ENCODE assay signal across 26 cellular contexts in genomic region chr20:25016471-25016870, GRCh38. TPM values are rescaled to one million over a fixed set of nuclear protein-coding genes. Genes with fewer than 3 reads are reported as not detected.
DNase-seq lines count a peak whose midpoint lies in the region; ATAC-seq and TF ChIP-seq lines count a peak whose summit lies in the region.
"Had no signal": no experiment of that assay in that cellular context is flagged by ENCODE, and none has a peak within 500 bp of the region (broad histone marks: within the 10 kb centered on the region; RNA-seq: fewer than 3 reads in every experiment).

No MANE protein-coding gene starts in this region.

- H3K4me3 ChIP-seq in body of pancreas (no peak overlapping the region), thyroid gland (replicated peaks in 1 of 3) (no peak overlapping the region)
- H3K4me3 ChIP-seq: K562, mucosa of descending colon, right lobe of liver, testis had no signal

- ATAC-seq in body of pancreas = no peak
- no peak for ATAC-seq in HG02973 (IDR thresholded peaks at IDR 0.05; ENCODE audit: unreplicated experiment)
- ATAC-seq in HG02938 (IDR thresholded peaks at IDR 0.05; ENCODE audit: unreplicated experiment) = no peak
- ATAC-seq: activated CD8-positive, alpha-beta T cell treated with anti-CD3 and anti-CD28 coated beads for 36 hours; K562; SK-N-SH treated with all-trans-retinoic acid at 6 μM for 48 hours; stimulated activated naive B cell treated with anti-CD40 and anti-IgM and Interleukin-4, amounts not matched to agents 10 μg/mL and 1 μg/mL and 100 μg/mL, for 72 hours had no signal

- TF ChIP-seq CTCF in body of pancreas (IDR thresholded peaks at IDR 0.05) (no peak), thyroid gland (IDR thresholded peaks at IDR 0.05) (no peak)

- no peaks in the 10 kb centered on the region for H3K27me3 ChIP-seq in body of pancreas
- no peaks in the 10 kb centered on the region for H3K27me3 ChIP-seq in thyroid gland
- H3K27me3 ChIP-seq: right lobe of liver, testis had no signal

- WGBS in body of pancreas, 2 donors = 62 to 75% methylated on average over 5 to 11 of the region's 11 CpGs
- 90 to 93% methylated on average over 11 of the region's 11 CpGs for WGBS in thyroid gland, 2 donors

- H3K36me3 ChIP-seq in body of pancreas (replicated peaks in 1 of 2; ENCODE audit: insufficient read depth in 1 of 2, low read depth in 2 of 2) = peaks cover 0 to 8% of the 10 kb centered on the region in 2 donors
- peaks cover 17 to 25% of the 10 kb centered on the region in 2 donors for H3K36me3 ChIP-seq in thyroid gland
- H3K36me3 ChIP-seq: right lobe of liver had no signal

- H3K27ac ChIP-seq in body of pancreas (peak overlapping the region; percentile 89 to 98 (median 95)), thyroid gland (peak overlapping the region; percentile 82 to 94 (median 88))
- H3K27ac ChIP-seq: parathyroid adenoma, right lobe of liver, testis had no signal

- no peak for TF ChIP-seq POLR2A in body of pancreas (IDR thresholded peaks at IDR 0.05)
- TF ChIP-seq POLR2A in thyroid gland (IDR thresholded peaks at IDR 0.05) = no peak

- intact Hi-C loops in body of pancreas (cut with DNase I) (no loop called here), thyroid gland (cut with DNase I) (no loop called here)

- H3K4me1 ChIP-seq in body of pancreas (peaks cover 78% of the 10 kb centered on the region), thyroid gland (peaks cover 41 to 55% of the 10 kb centered on the region in 2 donors)
- H3K4me1 ChIP-seq: parathyroid adenoma, testis had no signal

- no peaks in the 10 kb centered on the region for H3K9me3 ChIP-seq in body of pancreas
- H3K9me3 ChIP-seq in thyroid gland = no peaks in the 10 kb centered on the region
- H3K9me3 ChIP-seq: mucosa of descending colon, right lobe of liver, testis had no signal

- peak; percentile 42 for DNase-seq in activated effector memory CD4-positive, alpha-beta T cell treated with anti-CD3 and anti-CD28 coated beads, Interleukin-2, amount 50 U/mL, for 16 hours
- no peak for DNase-seq in activated effector memory CD4-positive, alpha-beta T cell treated with Interleukin-2 at 50 U/mL for 16 hours
- DNase-seq in body of pancreas (peak in 3 of 4 donors; percentile 6 to 16 (median 11)), mesenteric fat pad (ENCODE audit: low spot score) (peak; percentile 81), thyroid gland (peak in 1 of 2 donors; percentile 5), SIG-M5 (lab: John Stamatoyannopoulos, UW) (no peak)
- DNase-seq: 8988T; activated CD8-positive, alpha-beta T cell treated with anti-CD3 and anti-CD28 coated beads for 36 hours; activated gamma-delta T cell; DMS79; GDM1; islet precursor cell; mucosa of descending colon; NCI-H1417 treated with DMSO at 0.1 percent for 48 hours; NCI-H446 treated with DMSO at 0.1 percent for 48 hours; NCI-H82; stimulated activated CD4-positive, alpha-beta T cell treated with anti-CD3 and anti-CD28 coated beads, Interleukin-4, amount 100 ng/mL, for 4 hours; stimulated activated naive B cell treated with anti-CD40 and anti-IgM and Interleukin-4, amounts not matched to agents 10 μg/mL and 1 μg/mL and 100 μg/mL, for 72 hours; T-helper 2 cell; testis had no signal

RNA-seq across cellular contexts. Expression of gene APMAP, which starts 23.9 kb away (rescaled TPM):
- total RNA-seq in body of pancreas (10 to 100 TPM; 38.9 to 51.4 TPM), mesenteric fat pad (166 TPM), thyroid gland (100 to 1,000 TPM; 171 to 205 (median 186) TPM)

RNA-seq across cellular contexts. Expression of gene ACSS1, which starts 41.5 kb away (rescaled TPM):
- 10 to 100 TPM; 73.8 to 83.8 TPM for total RNA-seq in body of pancreas
- total RNA-seq in mesenteric fat pad = 14.3 TPM
- 10 to 100 TPM; 45.8 to 57.4 (median 52.1) TPM for total RNA-seq in thyroid gland

Comparison
In these comparisons a context has a peak if more than half of its experiments do, and no peak if none do; other contexts are left out.
1. DNase-seq: peak in activated effector memory CD4-positive, alpha-beta T cell treated with anti-CD3 and anti-CD28 coated beads, Interleukin-2, amount 50 U/mL, for 16 hours (single experiment), body of pancreas (3 of 4) and mesenteric fat pad (single experiment); none in activated effector memory CD4-positive, alpha-beta T cell treated with Interleukin-2 at 50 U/mL for 16 hours (single experiment) and SIG-M5 (single experiment).